In genomic region chr10:28471705-28472050, GRCh38 we compare ENCODE assay signal across 26 cellular contexts.
"Had no signal": no experiment of that assay in that cellular context is flagged by ENCODE, and none has a peak within 500 bp of the region (broad histone marks: within the 10 kb centered on the region; RNA-seq: fewer than 3 reads in every experiment).

No MANE protein-coding gene starts in this region.

- H3K27ac ChIP-seq: ascending aorta, body of pancreas, KMS-11, Peyer's patch, RWPE1, SJCRH30 had no signal

- H3K9ac ChIP-seq: KMS-11 had no signal

- H3K9me3 ChIP-seq: ascending aorta, body of pancreas, MG63, Peyer's patch, SJCRH30 had no signal

- H3K4me3 ChIP-seq: ascending aorta, body of pancreas, MG63, Peyer's patch, SJCRH30 had no signal

- H3K27me3 ChIP-seq: ascending aorta, body of pancreas, MG63, Peyer's patch, SJCRH30 had no signal

- H3K36me3 ChIP-seq: ascending aorta, MG63, Peyer's patch, SJCRH30 had no signal

- H3K4me1 ChIP-seq: ascending aorta, body of pancreas, Peyer's patch, SJCRH30 had no signal

- H3K4me2 ChIP-seq: KMS-11 had no signal

- ATAC-seq: activated CD8-positive, alpha-beta memory T cell treated with anti-CD3 and anti-CD28 coated beads, Interleukin-2, amount 10 ng/mL, durations not matched to agents 7 days and 5 days; body of pancreas; T-helper 17 cell had no signal

- DNase-seq: activated B cell treated with CpG ODN at 0.5 μM for 24 hours; activated CD4-positive, alpha-beta T cell treated with anti-CD3 and anti-CD28 coated beads for 1 hour; activated CD4-positive, alpha-beta T cell treated with anti-CD3 and anti-CD28 coated beads, Interleukin-2, amount 10 ng/mL, durations not matched to agents 24 days and 14 days; activated CD4-positive, alpha-beta T cell treated with anti-CD3 and anti-CD28 coated beads, Interleukin-2, amount 50 U/mL, for 48 hours; activated CD8-positive, alpha-beta memory T cell treated with anti-CD3 and anti-CD28 coated beads, Interleukin-2, amount 10 ng/mL, durations not matched to agents 7 days and 5 days; activated effector memory CD4-positive, alpha-beta T cell treated with Interleukin-2 at 50 U/mL for 16 hours; activated naive CD4-positive, alpha-beta T cell; activated T-cell treated with anti-CD3 and anti-CD28 coated beads, Interleukin-2, amount 50 U/mL, for 24 hours; body of pancreas; MG63; MV-4-11; NCI-H1092 treated with DMSO at 0.1 percent for 48 hours; NCI-H1417 treated with DMSO at 0.1 percent for 48 hours; NCI-H1694 treated with DMSO at 0.1 percent for 48 hours; NCI-H2029 treated with DMSO at 0.1 percent for 48 hours; NCI-H345; NCI-H510A; NCI-H69; Peyer's patch; Right ventricle myocardium superior; SJCRH30; T-helper 17 cell; T1000 had no signal
